In genomic region chr20:8313073-8313472, GRCh38 we compare ENCODE assay signal across 29 cellular contexts.
"Had no signal": no experiment of that assay in that cellular context is flagged by ENCODE, and none has a peak within 500 bp of the region (broad histone marks: within the 10 kb centered on the region; RNA-seq: fewer than 3 reads in every experiment).

No MANE protein-coding gene starts in this region.

- H3K9me3 Mint-ChIP-seq: stimulated activated effector memory CD8-positive, alpha-beta T cell treated with anti-CD3 and anti-CD28 coated beads, Interleukin-12 subunit alpha, Interleukin-12 subunit beta, amount 100 ng/mL, for 72 hours; stimulated activated memory B cell treated with anti-CD40 and anti-IgM and Interleukin-4, amounts not matched to agents 10 μg/mL and 1 μg/mL and 100 μg/mL, for 72 hours; stimulated activated naive B cell treated with anti-CD40 and anti-IgM and Interleukin-4, amounts not matched to agents 10 μg/mL and 1 μg/mL and 100 μg/mL, for 72 hours; stimulated activated naive CD8-positive, alpha-beta T cell treated with anti-CD3 and anti-CD28 coated beads, Interleukin-15, amount 100 ng/mL, for 72 hours; stimulated activated naive CD8-positive, alpha-beta T cell treated with anti-CD3 and anti-CD28 coated beads, Interleukin-15, Interleukin-2, amounts not matched to agents 100 ng/mL and 50 ng/mL, for 24 hours; type B pancreatic cell had no signal

- H3K27ac Mint-ChIP-seq: stimulated activated effector memory CD8-positive, alpha-beta T cell treated with anti-CD3 and anti-CD28 coated beads, Interleukin-12 subunit alpha, Interleukin-12 subunit beta, amount 100 ng/mL, for 72 hours; stimulated activated memory B cell treated with anti-CD40 and anti-IgM and Interleukin-4, amounts not matched to agents 10 μg/mL and 1 μg/mL and 100 μg/mL, for 72 hours; stimulated activated naive B cell treated with anti-CD40 and anti-IgM and Interleukin-4, amounts not matched to agents 10 μg/mL and 1 μg/mL and 100 μg/mL, for 72 hours; stimulated activated naive CD8-positive, alpha-beta T cell treated with anti-CD3 and anti-CD28 coated beads, Interleukin-15, amount 100 ng/mL, for 72 hours; stimulated activated naive CD8-positive, alpha-beta T cell treated with anti-CD3 and anti-CD28 coated beads, Interleukin-15, Interleukin-2, amounts not matched to agents 100 ng/mL and 50 ng/mL, for 24 hours; type B pancreatic cell had no signal

- H3K9me3 ChIP-seq: stomach, suprapubic skin, testis, thoracic aorta, thyroid gland, transverse colon, upper lobe of left lung, upper lobe of right lung, uterus, vagina had no signal

- H3K4me1 ChIP-seq: testis, tibial artery, transverse colon, upper lobe of right lung, uterus, vagina had no signal

- DNase-seq: stimulated activated CD4-positive, alpha-beta T cell treated with anti-CD3 and anti-CD28 coated beads, Interleukin-2, amount 100 ng/mL, for 48 hours; stimulated activated CD4-positive, alpha-beta T cell treated with anti-CD3 and anti-CD28 coated beads, Interleukin-4, amount 100 ng/mL, for 1 hour; stimulated activated CD4-positive, alpha-beta T cell treated with anti-CD3 and anti-CD28 coated beads, Interleukin-4, amount 100 ng/mL, for 24 hours; stimulated activated CD4-positive, alpha-beta T cell treated with anti-CD3 and anti-CD28 coated beads, Interleukin-4, amount 100 ng/mL, for 4 hours; stimulated activated CD8-positive, alpha-beta memory T cell treated with anti-CD3 and anti-CD28 coated beads, Interleukin-4, amount 100 ng/mL, for 48 hours; stimulated activated naive B cell treated with anti-CD40 and anti-IgM and Interleukin-4, amounts not matched to agents 10 μg/mL and 1 μg/mL and 100 μg/mL, for 72 hours; stimulated activated naive CD4-positive, alpha-beta T cell; stimulated activated naive CD4-positive, alpha-beta T cell treated with Interleukin-2 at 50 U/mL for 16 hours; stimulated activated naive CD8-positive, alpha-beta T cell treated with anti-CD3 and anti-CD28 coated beads, Interleukin-15, amount 100 ng/mL, for 72 hours; stimulated activated naive CD8-positive, alpha-beta T cell treated with anti-CD3 and anti-CD28 coated beads, Interleukin-15, Interleukin-2, amounts not matched to agents 100 U/mL and 50 U/mL, for 24 hours; stomach; substantia nigra; testis; thyroid gland; tibial artery; transverse colon; trophoblast cell; upper lobe of left lung; upper lobe of right lung; uterus had no signal

- H3K36me3 ChIP-seq: stomach, suprapubic skin, thoracic aorta, thyroid gland, tibial artery, tibial nerve, transverse colon, upper lobe of left lung, upper lobe of right lung, uterus, vagina had no signal

- H3K36me3 Mint-ChIP-seq: stimulated activated effector memory CD8-positive, alpha-beta T cell treated with anti-CD3 and anti-CD28 coated beads, Interleukin-12 subunit alpha, Interleukin-12 subunit beta, amount 100 ng/mL, for 72 hours; stimulated activated memory B cell treated with anti-CD40 and anti-IgM and Interleukin-4, amounts not matched to agents 10 μg/mL and 1 μg/mL and 100 μg/mL, for 72 hours; stimulated activated naive B cell treated with anti-CD40 and anti-IgM and Interleukin-4, amounts not matched to agents 10 μg/mL and 1 μg/mL and 100 μg/mL, for 72 hours; type B pancreatic cell had no signal

- H3K4me3 ChIP-seq: stomach, suprapubic skin, testis, thoracic aorta, thyroid gland, tibial artery, tibial nerve, transverse colon, upper lobe of left lung, upper lobe of right lung, uterus, vagina had no signal

- H3K4me1 Mint-ChIP-seq: stimulated activated memory B cell treated with anti-CD40 and anti-IgM and Interleukin-4, amounts not matched to agents 10 μg/mL and 1 μg/mL and 100 μg/mL, for 72 hours; stimulated activated naive B cell treated with anti-CD40 and anti-IgM and Interleukin-4, amounts not matched to agents 10 μg/mL and 1 μg/mL and 100 μg/mL, for 72 hours; stimulated activated naive CD8-positive, alpha-beta T cell treated with anti-CD3 and anti-CD28 coated beads, Interleukin-15, amount 100 ng/mL, for 72 hours had no signal

- H3K4me3 Mint-ChIP-seq: stimulated activated effector memory CD8-positive, alpha-beta T cell treated with anti-CD3 and anti-CD28 coated beads, Interleukin-12 subunit alpha, Interleukin-12 subunit beta, amount 100 ng/mL, for 72 hours; stimulated activated memory B cell treated with anti-CD40 and anti-IgM and Interleukin-4, amounts not matched to agents 10 μg/mL and 1 μg/mL and 100 μg/mL, for 72 hours; stimulated activated naive B cell treated with anti-CD40 and anti-IgM and Interleukin-4, amounts not matched to agents 10 μg/mL and 1 μg/mL and 100 μg/mL, for 72 hours; stimulated activated naive CD8-positive, alpha-beta T cell treated with anti-CD3 and anti-CD28 coated beads, Interleukin-15, amount 100 ng/mL, for 72 hours; stimulated activated naive CD8-positive, alpha-beta T cell treated with anti-CD3 and anti-CD28 coated beads, Interleukin-15, Interleukin-2, amounts not matched to agents 100 ng/mL and 50 ng/mL, for 24 hours; type B pancreatic cell had no signal

- H3K27me3 ChIP-seq: stomach, suprapubic skin, testis, thyroid gland, tibial artery, tibial nerve, transverse colon, upper lobe of left lung, upper lobe of right lung, uterus, vagina had no signal

- ATAC-seq: stimulated activated effector memory CD8-positive, alpha-beta T cell treated with anti-CD3 and anti-CD28 coated beads, Interleukin-12 subunit alpha, Interleukin-12 subunit beta, amount 100 ng/mL, for 72 hours; stimulated activated memory B cell treated with anti-CD40 and anti-IgM and Interleukin-4, amounts not matched to agents 10 μg/mL and 1 μg/mL and 100 μg/mL, for 72 hours; stimulated activated naive B cell treated with anti-CD40 and anti-IgM and Interleukin-4, amounts not matched to agents 10 μg/mL and 1 μg/mL and 100 μg/mL, for 72 hours; stimulated activated naive CD8-positive, alpha-beta T cell treated with anti-CD3 and anti-CD28 coated beads, Interleukin-15, amount 100 ng/mL, for 72 hours; stimulated activated naive CD8-positive, alpha-beta T cell treated with anti-CD3 and anti-CD28 coated beads, Interleukin-15, Interleukin-2, amounts not matched to agents 100 U/mL and 50 U/mL, for 24 hours; upper lobe of right lung had no signal

- H3K27ac ChIP-seq: stomach, suprapubic skin, testis, thoracic aorta, thyroid gland, tibial artery, tibial nerve, transverse colon, upper lobe of left lung, upper lobe of right lung, uterus, vagina had no signal

- H3K27me3 Mint-ChIP-seq: stimulated activated memory B cell treated with anti-CD40 and anti-IgM and Interleukin-4, amounts not matched to agents 10 μg/mL and 1 μg/mL and 100 μg/mL, for 72 hours; stimulated activated naive B cell treated with anti-CD40 and anti-IgM and Interleukin-4, amounts not matched to agents 10 μg/mL and 1 μg/mL and 100 μg/mL, for 72 hours; stimulated activated naive CD8-positive, alpha-beta T cell treated with anti-CD3 and anti-CD28 coated beads, Interleukin-15, amount 100 ng/mL, for 72 hours; type B pancreatic cell had no signal

- FAIRE-seq: urothelium cell line had no signal
